ENCODE assay signal across 15 cellular contexts in genomic region chr18:72692086-72692485, GRCh38.
DNase-seq lines count a peak whose midpoint lies in the region; ATAC-seq and TF ChIP-seq lines count a peak whose summit lies in the region.
"Had no signal": no experiment of that assay in that cellular context is flagged by ENCODE, and none has a peak within 500 bp of the region (broad histone marks: within the 10 kb centered on the region; RNA-seq: fewer than 3 reads in every experiment).

No MANE protein-coding gene starts in this region.

- in situ Hi-C loops in astrocyte of the spinal cord (cut with HindIII; ENCODE audit: low sequenced_read_pairs), result no loop called here

- no peak for TF ChIP-seq CTCF in astrocyte of the spinal cord (IDR thresholded peaks at IDR 0.05; ENCODE audit: low read depth, low read length)

- intact Hi-C loops in right cardiac atrium (cut with DNase I), result no loop called here
- intact Hi-C loops in left ventricle myocardium superior (cut with micrococcal nuclease), result no loop called here

- no peak overlapping the region for H3K4me3 ChIP-seq in right cardiac atrium (ENCODE audit: low read length)
- H3K4me3 ChIP-seq in astrocyte of the spinal cord (ENCODE audit: low read depth, low read length), result peak overlapping the region; percentile 5

- 7% methylated on average over 16 of the region's 16 CpGs for WGBS in right cardiac atrium

- H3K4me1 ChIP-seq in right cardiac atrium (ENCODE audit: control insufficient read depth, insufficient read depth, low read length), result no peaks in the 10 kb centered on the region

- H3K9me3 ChIP-seq in right cardiac atrium (ENCODE audit: control insufficient read depth, low read length), result no peaks in the 10 kb centered on the region

- no peaks in the 10 kb centered on the region for H3K27me3 ChIP-seq in right cardiac atrium (ENCODE audit: control insufficient read depth, insufficient read depth)

- no peak overlapping the region for H3K27ac ChIP-seq in right cardiac atrium (ENCODE audit: low read length)
- H3K27ac ChIP-seq: epithelial cell of prostate, KMS-11 had no signal

- ATAC-seq in right cardiac atrium (peak; percentile 63 to 72), left ventricle myocardium superior (no peak), GM21360 (IDR thresholded peaks at IDR 0.05; ENCODE audit: unreplicated experiment) (no peak)
- ATAC-seq: activated CD8-positive, alpha-beta memory T cell treated with anti-CD3 and anti-CD28 coated beads, Interleukin-2, amount 10 ng/mL, durations not matched to agents 7 days and 5 days; left lobe of liver had no signal

- DNase-seq in right cardiac atrium, result peak in 1 of 3 donors; percentile 47
- DNase-seq in left ventricle myocardium superior, result no peak
- DNase-seq in astrocyte of the spinal cord (ENCODE audit: low read depth, low spot score), result no peak
- DNase-seq in left kidney (ENCODE audit: low read depth, low spot score), result peak; percentile 34
- DNase-seq in T-helper 2 cell, result no peak
- DNase-seq in cortex of kidney (lab: John Stamatoyannopoulos, UW), result no peak
- no peak for DNase-seq in stimulated activated CD4-positive, alpha-beta T cell treated with anti-CD3 and anti-CD28 coated beads, Interleukin-4, amount 100 ng/mL, for 24 hours
- DNase-seq: ACHN; activated CD8-positive, alpha-beta memory T cell treated with anti-CD3 and anti-CD28 coated beads, Interleukin-2, amount 10 ng/mL, durations not matched to agents 7 days and 5 days; GOT3; retina had no signal

Comparison
In these comparisons a context has a peak if more than half of its experiments do, and no peak if none do; other contexts are left out.
1. ATAC-seq: peak in right cardiac atrium (2 of 2); none in left ventricle myocardium superior (single experiment) and GM21360 (single experiment).